Comparison of ENCODE assay signal across 13 cellular contexts in genomic region chr6:81531869-81532561, GRCh38.
"Had no signal": no experiment of that assay in that cellular context is flagged by ENCODE, and none has a peak within 500 bp of the region (broad histone marks: within the 10 kb centered on the region; RNA-seq: fewer than 3 reads in every experiment).

No MANE protein-coding gene starts in this region.

- H3K9me3 ChIP-seq: colonic mucosa, gastrocnemius medialis, sigmoid colon had no signal

- H3K27me3 ChIP-seq: colonic mucosa, gastrocnemius medialis, sigmoid colon had no signal

- H3K27ac ChIP-seq: colonic mucosa, gastrocnemius medialis, sigmoid colon, WERI-Rb-1 had no signal

- H3K36me3 ChIP-seq: colonic mucosa, gastrocnemius medialis, sigmoid colon, WERI-Rb-1 had no signal

- H3K4me1 ChIP-seq: colonic mucosa, gastrocnemius medialis had no signal

- H3K4me3 ChIP-seq: colonic mucosa, gastrocnemius medialis, sigmoid colon had no signal

- DNase-seq: activated CD4-positive, alpha-beta T cell treated with anti-CD3 and anti-CD28 coated beads for 1 hour; activated CD4-positive, alpha-beta T cell treated with anti-CD3 and anti-CD28 coated beads, Interleukin-2, amount 50 U/mL, for 4 hours; amniotic stem cell; caudate nucleus; colonic mucosa; gastrocnemius medialis; head of caudate nucleus; natural killer cell; sigmoid colon; stimulated activated naive CD4-positive, alpha-beta T cell; SW 1271; T-helper 2 cell; WERI-Rb-1 had no signal
